Comparison of ENCODE assay signal across 2 cellular contexts in the genomic region with DNA sequence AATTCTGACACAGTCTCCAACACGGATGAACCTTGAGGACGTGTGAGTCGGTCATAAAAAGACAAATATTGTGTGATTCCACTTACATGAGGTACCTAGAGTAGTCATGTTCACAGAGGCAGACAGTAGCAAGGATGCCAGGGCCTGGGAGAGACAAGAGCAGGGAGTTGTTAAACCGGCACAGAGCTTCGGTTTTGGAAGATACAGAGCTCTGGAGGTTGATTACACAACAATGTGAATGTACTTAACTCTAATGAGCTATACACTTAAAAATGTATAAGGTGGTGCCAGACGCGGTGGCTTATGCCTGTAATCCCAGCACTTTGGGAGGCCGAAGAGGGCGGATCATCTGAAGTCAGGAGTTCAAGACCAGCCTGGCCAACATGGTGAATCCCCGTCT.
A peak's percentile ranks its signal among the peaks of the same experiment; 100 is the strongest.
TF ChIP-seq lines count a peak whose summit lies in the region.

No MANE protein-coding gene starts in this region.

TF ChIP-seq in IMR-90, 13 proteins besides CTCF, POLR2A, EP300 and RAD21:
- TF ChIP-seq CEBPB (IDR thresholded peaks at IDR 0.05; ENCODE audit: low read depth, low read length) = peak; percentile 12; the same call in 1 of the 2 replicates
- TF ChIP-seq NFE2L2 (IDR thresholded peaks at IDR 0.05; ENCODE audit: low read depth, low read length) = no peak

TF ChIP-seq in K562, 482 proteins besides CTCF, POLR2A, EP300 and RAD21:
- TF ChIP-seq CEBPB (tag; IDR thresholded peaks at IDR 0.05) (peak; percentile 36; the same call in 1 of the 2 replicates), ZNF324 (CRISPR knock-in tag; IDR thresholded peaks at IDR 0.05) (no peak)
